ENCODE assay signal across 8 cellular contexts in genomic region chr19:29810504-29810871, GRCh38. TPM values are rescaled to one million over a fixed set of nuclear protein-coding genes. Genes with fewer than 3 reads are reported as not detected.
DNase-seq lines count a peak whose midpoint lies in the region; ATAC-seq and TF ChIP-seq lines count a peak whose summit lies in the region.

No MANE protein-coding gene starts in this region.

- H4K20me1 ChIP-seq in KMS-11 (ENCODE audit: insufficient read depth), result no peaks in the 10 kb centered on the region

- no peaks in the 10 kb centered on the region for H3K9me3 Mint-ChIP-seq in activated naive CD8-positive, alpha-beta T cell treated with anti-CD3 and anti-CD28 coated beads, Interleukin-2, amount 10 ng/mL, durations not matched to agents 7 days and 5 days

- no peak overlapping the region for H4K8ac ChIP-seq in mesendoderm (ENCODE audit: low read depth, low read length)

- H3K9ac ChIP-seq in KMS-11 (peak overlapping the region; percentile 83; the same call in 1 of the 2 replicates), mesendoderm (ENCODE audit: low read length) (no peak overlapping the region)

- peaks cover 23% of the 10 kb centered on the region for H3K4me1 Mint-ChIP-seq in activated naive CD8-positive, alpha-beta T cell treated with anti-CD3 and anti-CD28 coated beads, Interleukin-2, amount 10 ng/mL, durations not matched to agents 7 days and 5 days

- H3K27ac ChIP-seq in KMS-11 (peak overlapping the region; percentile 46; the same call in 1 of the 2 replicates), mesendoderm (ENCODE audit: low read depth, low read length) (no peak overlapping the region)

- no peak for TF ChIP-seq CTCF in KMS-11 (conservative IDR thresholded peaks at IDR 0.05; ENCODE audit: low read depth, low read length)

- no peak overlapping the region for H3K4ac ChIP-seq in mesendoderm (ENCODE audit: low read depth, low read length)

- H3K79me2 ChIP-seq in KMS-11 (ENCODE audit: insufficient read depth, low read depth) (no peaks in the 10 kb centered on the region), mesendoderm (ENCODE audit: control insufficient read depth, insufficient read depth, low read length) (no peaks in the 10 kb centered on the region)

- peak overlapping the region; percentile 58 for H2AFZ ChIP-seq in KMS-11 (ENCODE audit: low read depth)

- H3K27me3 ChIP-seq in KMS-11 (ENCODE audit: insufficient read depth, low read depth) (no peaks in the 10 kb centered on the region), mesendoderm (ENCODE audit: insufficient read depth, low read length, poor library complexity) (no peaks in the 10 kb centered on the region)

- H3K4me1 ChIP-seq in KMS-11 (ENCODE audit: low read depth, poor library complexity, severe bottlenecking) (no peaks in the 10 kb centered on the region), mesendoderm (ENCODE audit: control insufficient read depth, low read depth, low read length) (peaks cover 2% of the 10 kb centered on the region)

- POLR2A ChIA-PET in activated naive CD8-positive, alpha-beta T cell treated with anti-CD3 and anti-CD28 coated beads, Interleukin-2, amount 10 ng/mL, durations not matched to agents 7 days and 5 days (lab: Charles Lee), result interaction anchor here (0.7 to 1.1 kb wide), 4 partner anchors 16 to 228 kb away, joined by 3 to 5 read pairs (median 4); no protein-coding TSS in a partner anchor

- H4K5ac ChIP-seq in mesendoderm (ENCODE audit: low read length), result no peak overlapping the region

- H3K56ac ChIP-seq in mesendoderm (ENCODE audit: low read length), result peak overlapping the region; percentile 86

- peaks cover 17% of the 10 kb centered on the region for H3K36me3 Mint-ChIP-seq in activated naive CD8-positive, alpha-beta T cell treated with anti-CD3 and anti-CD28 coated beads, Interleukin-2, amount 10 ng/mL, durations not matched to agents 7 days and 5 days

- H3K4me3 Mint-ChIP-seq in activated naive CD8-positive, alpha-beta T cell treated with anti-CD3 and anti-CD28 coated beads, Interleukin-2, amount 10 ng/mL, durations not matched to agents 7 days and 5 days, result peak overlapping the region; percentile 82

- H3K4me3 ChIP-seq in KMS-11 (IDR thresholded peaks at IDR 0.05; ENCODE audit: insufficient read depth, low read depth, low read length) (no peak overlapping the region), mesendoderm (ENCODE audit: low read length) (no peak overlapping the region)

- H2BK5ac ChIP-seq in mesendoderm (ENCODE audit: low read length), result no peak overlapping the region

- H2BK120ac ChIP-seq in mesendoderm (ENCODE audit: low read depth, low read length), result no peak overlapping the region

- H3K18ac ChIP-seq in mesendoderm (ENCODE audit: low read length), result no peak overlapping the region

- H2BK15ac ChIP-seq in mesendoderm (replicated peaks; ENCODE audit: low read depth), result no peak overlapping the region

- H3K4me2 ChIP-seq in KMS-11 (peak overlapping the region; percentile 44), mesendoderm (ENCODE audit: low read length) (no peak overlapping the region)

- DNase-seq in EH (ENCODE audit: low read depth), result peak; percentile 23
- DNase-seq in activated naive CD8-positive, alpha-beta T cell treated with anti-CD3 and anti-CD28 coated beads, Interleukin-2, amount 10 ng/mL, durations not matched to agents 7 days and 5 days, result no peak
- DNase-seq in mesendoderm, result no peak
- no peak for DNase-seq in NCI-H510A (lab: John Stamatoyannopoulos, UW)
- DNase-seq in ecto neural progenitor cell (ENCODE audit: low spot score), result no peak

- no peak for ATAC-seq in activated naive CD8-positive, alpha-beta T cell treated with anti-CD3 and anti-CD28 coated beads, Interleukin-2, amount 10 ng/mL, durations not matched to agents 7 days and 5 days (ENCODE audit: low read depth)
- ATAC-seq in GM18517 (IDR thresholded peaks at IDR 0.05; ENCODE audit: unreplicated experiment) (no peak), HG03025 (IDR thresholded peaks at IDR 0.05; ENCODE audit: low FRiP score, unreplicated experiment) (no peak)

- H3K36me3 ChIP-seq in KMS-11 (ENCODE audit: insufficient read depth) (no peaks in the 10 kb centered on the region), mesendoderm (ENCODE audit: control insufficient read depth, insufficient read depth, low read length) (no peaks in the 10 kb centered on the region)

- H2AK5ac ChIP-seq in mesendoderm (ENCODE audit: low read length), result no peak overlapping the region

- peak overlapping the region; percentile 84 for H3K27ac Mint-ChIP-seq in activated naive CD8-positive, alpha-beta T cell treated with anti-CD3 and anti-CD28 coated beads, Interleukin-2, amount 10 ng/mL, durations not matched to agents 7 days and 5 days

- no peaks in the 10 kb centered on the region for H3K27me3 Mint-ChIP-seq in activated naive CD8-positive, alpha-beta T cell treated with anti-CD3 and anti-CD28 coated beads, Interleukin-2, amount 10 ng/mL, durations not matched to agents 7 days and 5 days

- no peak overlapping the region for H3K23ac ChIP-seq in mesendoderm (ENCODE audit: low read length)

- H3K79me1 ChIP-seq in mesendoderm (ENCODE audit: low read length), result no peaks in the 10 kb centered on the region

- no CpG with 5 or more reads among the region's 4 CpGs for WGBS in mesendoderm (ENCODE audit: extremely low coverage, insufficient coverage, low lambda C conversion rate)

RNA-seq across cellular contexts. Expression of gene CCNE1, which starts 1.3 kb away (rescaled TPM):
- total RNA-seq in activated naive CD8-positive, alpha-beta T cell treated with anti-CD3 and anti-CD28 coated beads, Interleukin-2, amount 10 ng/mL, durations not matched to agents 7 days and 5 days, result 10 to 100 TPM; 20.3 to 23.5 TPM
- 36.6 TPM for polyA plus RNA-seq in mesendoderm (2013, experiment 1 of 2)
- polyA plus RNA-seq in mesendoderm (2013, experiment 2 of 2), result 36.5 TPM
